Comparison of ENCODE assay signal across 20 cellular contexts in genomic region chr12:68828669-68829068, GRCh38. TPM values are rescaled to one million over a fixed set of nuclear protein-coding genes. Genes with fewer than 3 reads are reported as not detected.
DNase-seq lines count a peak whose midpoint lies in the region; ATAC-seq and TF ChIP-seq lines count a peak whose summit lies in the region.
"Had no signal": no experiment of that assay in that cellular context is flagged by ENCODE, and none has a peak within 500 bp of the region (broad histone marks: within the 10 kb centered on the region; RNA-seq: fewer than 3 reads in every experiment).

No MANE protein-coding gene starts in this region.

- H3K27ac ChIP-seq in mesenchymal stem cell (ENCODE audit: low read length, poor library complexity, severe bottlenecking): no peak overlapping the region
- peak overlapping the region; percentile 9 for H3K27ac ChIP-seq in smooth muscle cell (ENCODE audit: low read depth)

- no peak overlapping the region for H3K23ac ChIP-seq in mesenchymal stem cell (ENCODE audit: low read length in 2 of 2)

- H3K79me1 ChIP-seq in mesenchymal stem cell (replicated peaks; ENCODE audit: low read length, poor library complexity, severe bottlenecking): peaks cover 9% of the 10 kb centered on the region

- H3K18ac ChIP-seq in mesenchymal stem cell (ENCODE audit: low read depth in 1 of 2, low read length in 2 of 2): no peak overlapping the region

- peaks cover 95% of the 10 kb centered on the region for H4K20me1 ChIP-seq in smooth muscle cell (ENCODE audit: low read depth)

- H3K79me2 ChIP-seq in smooth muscle cell (ENCODE audit: low read depth): peaks cover 11% of the 10 kb centered on the region

- TF ChIP-seq CTCF in HFFc6 (IDR thresholded peaks at IDR 0.05): no peak
- no peak for TF ChIP-seq CTCF in smooth muscle cell (IDR thresholded peaks at IDR 0.05; ENCODE audit: borderline replicate concordance, insufficient read depth, poor library complexity, severe bottlenecking)

- H3K4me2 ChIP-seq in mesenchymal stem cell (ENCODE audit: low read length, poor library complexity, severe bottlenecking): no peak overlapping the region
- H3K4me2 ChIP-seq in smooth muscle cell: no peak overlapping the region

- ATAC-seq in HG02571 (IDR thresholded peaks at IDR 0.05; ENCODE audit: unreplicated experiment): no peak
- ATAC-seq: HCT116 had no signal

- peaks cover 25% of the 10 kb centered on the region for H3F3A ChIP-seq in smooth muscle cell (ENCODE audit: low read depth)

- H3K9me3 ChIP-seq in mesenchymal stem cell (ENCODE audit: control insufficient read depth, low read length) (no peaks in the 10 kb centered on the region), smooth muscle cell (replicated peaks; ENCODE audit: low read depth) (no peaks in the 10 kb centered on the region)
- H3K9me3 ChIP-seq: BE2C, Caco-2 had no signal

- no peak overlapping the region for H2AK5ac ChIP-seq in mesenchymal stem cell (ENCODE audit: low read length, severe bottlenecking)

- H2BK120ac ChIP-seq in mesenchymal stem cell (ENCODE audit: low read depth, low read length): no peak overlapping the region

- peak overlapping the region; percentile 75 for H3K27ac Mint-ChIP-seq in activated T-cell treated with anti-CD3 and anti-CD28 coated beads, Interleukin-2, amount 50 U/mL, for 24 hours
- H3K27ac Mint-ChIP-seq in HFFc6: peak overlapping the region; percentile 74

- H3K27me3 ChIP-seq in mesenchymal stem cell (ENCODE audit: control insufficient read depth in 1 of 2, insufficient read depth in 1 of 2, low read length in 2 of 2) (no peaks in the 10 kb centered on the region), smooth muscle cell (ENCODE audit: low read depth) (no peaks in the 10 kb centered on the region)
- H3K27me3 ChIP-seq: BE2C had no signal

- WGBS in mesenchymal stem cell: 97% methylated on average over 5 of the region's 7 CpGs
- 97% methylated on average over 7 of the region's 7 CpGs for WGBS in smooth muscle cell (ENCODE audit: low lambda C conversion rate)

- no peak overlapping the region for H2BK5ac ChIP-seq in mesenchymal stem cell (ENCODE audit: low read depth, low read length, poor library complexity, severe bottlenecking)

- H3K4ac ChIP-seq in mesenchymal stem cell (ENCODE audit: low read depth in 1 of 2, low read length in 2 of 2): no peak overlapping the region

- H3K4me1 Mint-ChIP-seq in activated T-cell treated with anti-CD3 and anti-CD28 coated beads, Interleukin-2, amount 50 U/mL, for 24 hours (ENCODE audit: low read depth): peaks cover 41% of the 10 kb centered on the region
- H3K4me1 Mint-ChIP-seq in HFFc6 (ENCODE audit: low read depth): peaks cover 56% of the 10 kb centered on the region

- H3K9me3 Mint-ChIP-seq in activated T-cell treated with anti-CD3 and anti-CD28 coated beads, Interleukin-2, amount 50 U/mL, for 24 hours: no peaks in the 10 kb centered on the region
- no peaks in the 10 kb centered on the region for H3K9me3 Mint-ChIP-seq in HFFc6
- H3K9me3 Mint-ChIP-seq: CD4-positive, CD25-positive, alpha-beta regulatory T cell had no signal

- H3K27me3 Mint-ChIP-seq in activated T-cell treated with anti-CD3 and anti-CD28 coated beads, Interleukin-2, amount 50 U/mL, for 24 hours: no peaks in the 10 kb centered on the region
- H3K27me3 Mint-ChIP-seq in HFFc6 (ENCODE audit: insufficient read depth): peaks cover 17% of the 10 kb centered on the region
- H3K27me3 Mint-ChIP-seq: CD4-positive, CD25-positive, alpha-beta regulatory T cell had no signal

- H3K4me3 Mint-ChIP-seq in activated T-cell treated with anti-CD3 and anti-CD28 coated beads, Interleukin-2, amount 50 U/mL, for 24 hours: no peak overlapping the region
- no peak overlapping the region; the same call in 1 of the 2 replicates for H3K4me3 Mint-ChIP-seq in HFFc6
- H3K4me3 Mint-ChIP-seq: CD4-positive, CD25-positive, alpha-beta regulatory T cell had no signal

- DNase-seq in activated T-cell treated with anti-CD3 and anti-CD28 coated beads, Interleukin-2, amount 50 U/mL, for 24 hours: no peak
- no peak for DNase-seq in activated T-cell treated with anti-CD3 and anti-CD28 coated beads, Interleukin-2, amount 50 U/mL, for 48 hours
- no peak for DNase-seq in HFFc6
- DNase-seq in mesenchymal stem cell: no peak
- DNase-seq in smooth muscle cell (lab: John Stamatoyannopoulos, UW; ENCODE audit: unreplicated experiment): no peak
- DNase-seq in activated CD4-positive, alpha-beta T cell treated with anti-CD3 and anti-CD28 coated beads, Interleukin-2, amount 50 U/mL, for 48 hours: no peak
- no peak for DNase-seq in activated gamma-delta T cell treated with Interleukin-2 at 50 U/mL for 16 hours
- DNase-seq: 8988T; BE2C; Caco-2; CD4-positive, CD25-positive, alpha-beta regulatory T cell; GDM1; GOT3; NCI-H1417 treated with DMSO at 0.1 percent for 48 hours; NCI-H187 treated with DMSO at 0.1 percent for 48 hours; NCI-H226; NCI-H524; SHP77 had no signal

- no peak overlapping the region for H2BK12ac ChIP-seq in mesenchymal stem cell (ENCODE audit: low read length in 2 of 2)

- H2BK15ac ChIP-seq in mesenchymal stem cell (ENCODE audit: low read depth, poor library complexity, severe bottlenecking): no peak overlapping the region

- H3K9ac ChIP-seq in mesenchymal stem cell (ENCODE audit: low read length) (peak overlapping the region; percentile 83), smooth muscle cell (ENCODE audit: low read depth) (no peak overlapping the region)

- H3K4me1 ChIP-seq in mesenchymal stem cell (ENCODE audit: control insufficient read depth, insufficient read depth, low read depth, low read length): peaks cover 4% of the 10 kb centered on the region
- H3K4me1 ChIP-seq in smooth muscle cell (ENCODE audit: low read depth): no peaks in the 10 kb centered on the region
- H3K4me1 ChIP-seq: BE2C had no signal

- no peak overlapping the region for H3K4me3 ChIP-seq in mesenchymal stem cell (ENCODE audit: insufficient read depth in 1 of 2, low read depth in 1 of 2, low read length in 2 of 2)
- H3K4me3 ChIP-seq in smooth muscle cell: no peak overlapping the region

- H4K8ac ChIP-seq in mesenchymal stem cell (ENCODE audit: low read length): no peak overlapping the region

- H3K36me3 ChIP-seq in mesenchymal stem cell (ENCODE audit: control insufficient read depth in 1 of 2, insufficient read depth in 2 of 2, low read depth in 1 of 2, low read length in 2 of 2) (peaks cover 39 to 93% of the 10 kb centered on the region in 2 experiments), smooth muscle cell (ENCODE audit: low read depth) (peaks cover 49% of the 10 kb centered on the region)

- no peak overlapping the region for H2AFZ ChIP-seq in mesenchymal stem cell (ENCODE audit: low read depth, low read length)
- no peak overlapping the region for H2AFZ ChIP-seq in smooth muscle cell (ENCODE audit: low read depth)

- no peak overlapping the region for H3K14ac ChIP-seq in mesenchymal stem cell (ENCODE audit: low read length in 2 of 2)

- no peak overlapping the region for H4K91ac ChIP-seq in mesenchymal stem cell (ENCODE audit: low read length)

- peaks cover 90% of the 10 kb centered on the region for H3K36me3 Mint-ChIP-seq in activated T-cell treated with anti-CD3 and anti-CD28 coated beads, Interleukin-2, amount 50 U/mL, for 24 hours (ENCODE audit: low read depth)
- peaks cover 45% of the 10 kb centered on the region for H3K36me3 Mint-ChIP-seq in HFFc6 (ENCODE audit: low read depth)

RNA-seq across cellular contexts. Expression of gene MDM2, which starts 20.7 kb away (rescaled TPM):
- total RNA-seq in HFFc6 (2021; fragmentation: NEBNext Ultra II Directional; extraction: Animal tissue kit (Norgen Biotek cat#: 25700)): 100 to 1,000 TPM; 216 to 270 (median 236) TPM
- polyA plus RNA-seq in mesenchymal stem cell (2013, experiment 1 of 2): 95.3 TPM
- 102 TPM for polyA plus RNA-seq in mesenchymal stem cell (2013, experiment 2 of 2)
- 189 and 278 TPM in 2 replicates for total RNA-seq in smooth muscle cell
- 43.4 and 80.2 TPM in 2 replicates for polyA plus RNA-seq in smooth muscle cell
